3 cellular contexts compared by ENCODE assay signal in the genomic region with DNA sequence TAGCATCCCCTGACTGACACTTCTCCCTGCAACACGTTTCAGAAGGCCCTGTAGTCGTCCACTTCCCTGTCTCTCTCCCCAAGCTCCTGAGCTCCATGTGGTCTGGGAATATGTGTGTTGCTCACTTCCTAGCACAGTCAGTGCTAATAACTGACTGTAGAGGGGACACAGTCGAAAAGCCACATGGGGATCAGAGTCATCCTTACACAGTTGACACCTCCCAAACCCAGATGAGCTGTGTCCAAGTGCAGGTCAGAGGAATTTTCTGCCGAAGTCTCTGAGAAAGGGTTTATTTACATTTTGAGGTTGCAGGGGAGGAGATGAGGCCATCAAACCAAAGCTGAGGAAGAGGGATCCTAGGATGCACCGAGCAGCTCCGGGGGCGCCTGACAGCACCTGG.
TF ChIP-seq lines count a peak whose summit lies in the region.

No MANE protein-coding gene starts in this region.

TF ChIP-seq in GM23338, 12 proteins besides CTCF, POLR2A, EP300 and RAD21 (continues in another document):
- TF ChIP-seq ZNF114 (CRISPR knock-in tag; IDR thresholded peaks at IDR 0.05) (no peak), EZH2 (IDR thresholded peaks at IDR 0.05; ENCODE audit: low read depth, unreplicated experiment) (no peak)
- TF ChIP-seq, protein P1, sequence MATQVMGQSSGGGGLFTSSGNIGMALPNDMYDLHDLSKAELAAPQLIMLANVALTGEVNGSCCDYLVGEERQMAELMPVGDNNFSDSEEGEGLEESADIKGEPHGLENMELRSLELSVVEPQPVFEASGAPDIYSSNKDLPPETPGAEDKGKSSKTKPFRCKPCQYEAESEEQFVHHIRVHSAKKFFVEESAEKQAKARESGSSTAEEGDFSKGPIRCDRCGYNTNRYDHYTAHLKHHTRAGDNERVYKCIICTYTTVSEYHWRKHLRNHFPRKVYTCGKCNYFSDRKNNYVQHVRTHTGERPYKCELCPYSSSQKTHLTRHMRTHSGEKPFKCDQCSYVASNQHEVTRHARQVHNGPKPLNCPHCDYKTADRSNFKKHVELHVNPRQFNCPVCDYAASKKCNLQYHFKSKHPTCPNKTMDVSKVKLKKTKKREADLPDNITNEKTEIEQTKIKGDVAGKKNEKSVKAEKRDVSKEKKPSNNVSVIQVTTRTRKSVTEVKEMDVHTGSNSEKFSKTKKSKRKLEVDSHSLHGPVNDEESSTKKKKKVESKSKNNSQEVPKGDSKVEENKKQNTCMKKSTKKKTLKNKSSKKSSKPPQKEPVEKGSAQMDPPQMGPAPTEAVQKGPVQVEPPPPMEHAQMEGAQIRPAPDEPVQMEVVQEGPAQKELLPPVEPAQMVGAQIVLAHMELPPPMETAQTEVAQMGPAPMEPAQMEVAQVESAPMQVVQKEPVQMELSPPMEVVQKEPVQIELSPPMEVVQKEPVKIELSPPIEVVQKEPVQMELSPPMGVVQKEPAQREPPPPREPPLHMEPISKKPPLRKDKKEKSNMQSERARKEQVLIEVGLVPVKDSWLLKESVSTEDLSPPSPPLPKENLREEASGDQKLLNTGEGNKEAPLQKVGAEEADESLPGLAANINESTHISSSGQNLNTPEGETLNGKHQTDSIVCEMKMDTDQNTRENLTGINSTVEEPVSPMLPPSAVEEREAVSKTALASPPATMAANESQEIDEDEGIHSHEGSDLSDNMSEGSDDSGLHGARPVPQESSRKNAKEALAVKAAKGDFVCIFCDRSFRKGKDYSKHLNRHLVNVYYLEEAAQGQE (IDR thresholded peaks at IDR 0.05; ENCODE audit: unreplicated experiment): no peak

TF ChIP-seq in K562, 482 proteins besides CTCF, POLR2A, EP300 and RAD21:
- TF ChIP-seq SMARCA4 (IDR thresholded peaks at IDR 0.05) (no peak), ZNF133 (CRISPR knock-in tag; IDR thresholded peaks at IDR 0.05) (no peak), SETDB1 (IDR thresholded peaks at IDR 0.05; ENCODE audit: low read length) (no peak), ARID2 (IDR thresholded peaks at IDR 0.05) (no peak), BHLHE40 (IDR thresholded peaks at IDR 0.05; ENCODE audit: low read length) (no peak), NUFIP1 (IDR thresholded peaks at IDR 0.05; ENCODE audit: partially characterized antibody) (no peak), CBFA2T3 (IDR thresholded peaks at IDR 0.05) (no peak)
- TF ChIP-seq, protein P2, sequence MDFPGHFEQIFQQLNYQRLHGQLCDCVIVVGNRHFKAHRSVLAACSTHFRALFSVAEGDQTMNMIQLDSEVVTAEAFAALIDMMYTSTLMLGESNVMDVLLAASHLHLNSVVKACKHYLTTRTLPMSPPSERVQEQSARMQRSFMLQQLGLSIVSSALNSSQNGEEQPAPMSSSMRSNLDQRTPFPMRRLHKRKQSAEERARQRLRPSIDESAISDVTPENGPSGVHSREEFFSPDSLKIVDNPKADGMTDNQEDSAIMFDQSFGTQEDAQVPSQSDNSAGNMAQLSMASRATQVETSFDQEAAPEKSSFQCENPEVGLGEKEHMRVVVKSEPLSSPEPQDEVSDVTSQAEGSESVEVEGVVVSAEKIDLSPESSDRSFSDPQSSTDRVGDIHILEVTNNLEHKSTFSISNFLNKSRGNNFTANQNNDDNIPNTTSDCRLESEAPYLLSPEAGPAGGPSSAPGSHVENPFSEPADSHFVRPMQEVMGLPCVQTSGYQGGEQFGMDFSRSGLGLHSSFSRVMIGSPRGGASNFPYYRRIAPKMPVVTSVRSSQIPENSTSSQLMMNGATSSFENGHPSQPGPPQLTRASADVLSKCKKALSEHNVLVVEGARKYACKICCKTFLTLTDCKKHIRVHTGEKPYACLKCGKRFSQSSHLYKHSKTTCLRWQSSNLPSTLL (IDR thresholded peaks at IDR 0.05): no peak
- TF ChIP-seq, protein P3, sequence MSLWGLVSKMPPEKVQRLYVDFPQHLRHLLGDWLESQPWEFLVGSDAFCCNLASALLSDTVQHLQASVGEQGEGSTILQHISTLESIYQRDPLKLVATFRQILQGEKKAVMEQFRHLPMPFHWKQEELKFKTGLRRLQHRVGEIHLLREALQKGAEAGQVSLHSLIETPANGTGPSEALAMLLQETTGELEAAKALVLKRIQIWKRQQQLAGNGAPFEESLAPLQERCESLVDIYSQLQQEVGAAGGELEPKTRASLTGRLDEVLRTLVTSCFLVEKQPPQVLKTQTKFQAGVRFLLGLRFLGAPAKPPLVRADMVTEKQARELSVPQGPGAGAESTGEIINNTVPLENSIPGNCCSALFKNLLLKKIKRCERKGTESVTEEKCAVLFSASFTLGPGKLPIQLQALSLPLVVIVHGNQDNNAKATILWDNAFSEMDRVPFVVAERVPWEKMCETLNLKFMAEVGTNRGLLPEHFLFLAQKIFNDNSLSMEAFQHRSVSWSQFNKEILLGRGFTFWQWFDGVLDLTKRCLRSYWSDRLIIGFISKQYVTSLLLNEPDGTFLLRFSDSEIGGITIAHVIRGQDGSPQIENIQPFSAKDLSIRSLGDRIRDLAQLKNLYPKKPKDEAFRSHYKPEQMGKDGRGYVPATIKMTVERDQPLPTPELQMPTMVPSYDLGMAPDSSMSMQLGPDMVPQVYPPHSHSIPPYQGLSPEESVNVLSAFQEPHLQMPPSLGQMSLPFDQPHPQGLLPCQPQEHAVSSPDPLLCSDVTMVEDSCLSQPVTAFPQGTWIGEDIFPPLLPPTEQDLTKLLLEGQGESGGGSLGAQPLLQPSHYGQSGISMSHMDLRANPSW (CRISPR knock-in tag; IDR thresholded peaks at IDR 0.05): no peak
- TF ChIP-seq, protein P4, sequence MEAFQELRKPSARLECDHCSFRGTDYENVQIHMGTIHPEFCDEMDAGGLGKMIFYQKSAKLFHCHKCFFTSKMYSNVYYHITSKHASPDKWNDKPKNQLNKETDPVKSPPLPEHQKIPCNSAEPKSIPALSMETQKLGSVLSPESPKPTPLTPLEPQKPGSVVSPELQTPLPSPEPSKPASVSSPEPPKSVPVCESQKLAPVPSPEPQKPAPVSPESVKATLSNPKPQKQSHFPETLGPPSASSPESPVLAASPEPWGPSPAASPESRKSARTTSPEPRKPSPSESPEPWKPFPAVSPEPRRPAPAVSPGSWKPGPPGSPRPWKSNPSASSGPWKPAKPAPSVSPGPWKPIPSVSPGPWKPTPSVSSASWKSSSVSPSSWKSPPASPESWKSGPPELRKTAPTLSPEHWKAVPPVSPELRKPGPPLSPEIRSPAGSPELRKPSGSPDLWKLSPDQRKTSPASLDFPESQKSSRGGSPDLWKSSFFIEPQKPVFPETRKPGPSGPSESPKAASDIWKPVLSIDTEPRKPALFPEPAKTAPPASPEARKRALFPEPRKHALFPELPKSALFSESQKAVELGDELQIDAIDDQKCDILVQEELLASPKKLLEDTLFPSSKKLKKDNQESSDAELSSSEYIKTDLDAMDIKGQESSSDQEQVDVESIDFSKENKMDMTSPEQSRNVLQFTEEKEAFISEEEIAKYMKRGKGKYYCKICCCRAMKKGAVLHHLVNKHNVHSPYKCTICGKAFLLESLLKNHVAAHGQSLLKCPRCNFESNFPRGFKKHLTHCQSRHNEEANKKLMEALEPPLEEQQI (IDR thresholded peaks at IDR 0.05): no peak
TF ChIP-seq in K562: peak in this region for 0.

TF ChIP-seq in SK-N-SH treated with all-trans-retinoic acid at 6 μM for 48 hours, 23 proteins besides CTCF, POLR2A, EP300 and RAD21:
- TF ChIP-seq TCF4 (CRISPR knock-in tag; IDR thresholded peaks at IDR 0.05; ENCODE audit: borderline replicate concordance): no peak
- no peak for TF ChIP-seq PPARA (CRISPR knock-in tag; IDR thresholded peaks at IDR 0.05; ENCODE audit: borderline replicate concordance)
- TF ChIP-seq OSR1 (CRISPR knock-in tag; IDR thresholded peaks at IDR 0.05): no peak
- no peak for TF ChIP-seq ZNF565 (CRISPR knock-in tag; conservative IDR thresholded peaks at IDR 0.05; ENCODE audit: low read depth)
- no peak for TF ChIP-seq ISL1 (CRISPR knock-in tag; IDR thresholded peaks at IDR 0.05)
- no peak for TF ChIP-seq ZC3H10 (CRISPR knock-in tag; IDR thresholded peaks at IDR 0.05)
- TF ChIP-seq, protein P5, sequence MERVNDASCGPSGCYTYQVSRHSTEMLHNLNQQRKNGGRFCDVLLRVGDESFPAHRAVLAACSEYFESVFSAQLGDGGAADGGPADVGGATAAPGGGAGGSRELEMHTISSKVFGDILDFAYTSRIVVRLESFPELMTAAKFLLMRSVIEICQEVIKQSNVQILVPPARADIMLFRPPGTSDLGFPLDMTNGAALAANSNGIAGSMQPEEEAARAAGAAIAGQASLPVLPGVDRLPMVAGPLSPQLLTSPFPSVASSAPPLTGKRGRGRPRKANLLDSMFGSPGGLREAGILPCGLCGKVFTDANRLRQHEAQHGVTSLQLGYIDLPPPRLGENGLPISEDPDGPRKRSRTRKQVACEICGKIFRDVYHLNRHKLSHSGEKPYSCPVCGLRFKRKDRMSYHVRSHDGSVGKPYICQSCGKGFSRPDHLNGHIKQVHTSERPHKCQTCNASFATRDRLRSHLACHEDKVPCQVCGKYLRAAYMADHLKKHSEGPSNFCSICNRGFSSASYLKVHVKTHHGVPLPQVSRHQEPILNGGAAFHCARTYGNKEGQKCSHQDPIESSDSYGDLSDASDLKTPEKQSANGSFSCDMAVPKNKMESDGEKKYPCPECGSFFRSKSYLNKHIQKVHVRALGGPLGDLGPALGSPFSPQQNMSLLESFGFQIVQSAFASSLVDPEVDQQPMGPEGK (CRISPR knock-in tag; IDR thresholded peaks at IDR 0.05; ENCODE audit: borderline replicate concordance): no peak
- no peak for TF ChIP-seq SNAI2 (CRISPR knock-in tag; IDR thresholded peaks at IDR 0.05)
- TF ChIP-seq, protein P6, sequence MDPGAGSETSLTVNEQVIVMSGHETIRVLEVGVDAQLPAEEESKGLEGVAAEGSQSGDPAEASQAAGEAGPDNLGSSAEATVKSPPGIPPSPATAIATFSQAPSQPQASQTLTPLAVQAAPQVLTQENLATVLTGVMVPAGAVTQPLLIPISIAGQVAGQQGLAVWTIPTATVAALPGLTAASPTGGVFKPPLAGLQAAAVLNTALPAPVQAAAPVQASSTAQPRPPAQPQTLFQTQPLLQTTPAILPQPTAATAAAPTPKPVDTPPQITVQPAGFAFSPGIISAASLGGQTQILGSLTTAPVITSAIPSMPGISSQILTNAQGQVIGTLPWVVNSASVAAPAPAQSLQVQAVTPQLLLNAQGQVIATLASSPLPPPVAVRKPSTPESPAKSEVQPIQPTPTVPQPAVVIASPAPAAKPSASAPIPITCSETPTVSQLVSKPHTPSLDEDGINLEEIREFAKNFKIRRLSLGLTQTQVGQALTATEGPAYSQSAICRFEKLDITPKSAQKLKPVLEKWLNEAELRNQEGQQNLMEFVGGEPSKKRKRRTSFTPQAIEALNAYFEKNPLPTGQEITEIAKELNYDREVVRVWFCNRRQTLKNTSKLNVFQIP (CRISPR knock-in tag; IDR thresholded peaks at IDR 0.05; ENCODE audit: borderline replicate concordance, low read depth): no peak
- TF ChIP-seq, protein P7, sequence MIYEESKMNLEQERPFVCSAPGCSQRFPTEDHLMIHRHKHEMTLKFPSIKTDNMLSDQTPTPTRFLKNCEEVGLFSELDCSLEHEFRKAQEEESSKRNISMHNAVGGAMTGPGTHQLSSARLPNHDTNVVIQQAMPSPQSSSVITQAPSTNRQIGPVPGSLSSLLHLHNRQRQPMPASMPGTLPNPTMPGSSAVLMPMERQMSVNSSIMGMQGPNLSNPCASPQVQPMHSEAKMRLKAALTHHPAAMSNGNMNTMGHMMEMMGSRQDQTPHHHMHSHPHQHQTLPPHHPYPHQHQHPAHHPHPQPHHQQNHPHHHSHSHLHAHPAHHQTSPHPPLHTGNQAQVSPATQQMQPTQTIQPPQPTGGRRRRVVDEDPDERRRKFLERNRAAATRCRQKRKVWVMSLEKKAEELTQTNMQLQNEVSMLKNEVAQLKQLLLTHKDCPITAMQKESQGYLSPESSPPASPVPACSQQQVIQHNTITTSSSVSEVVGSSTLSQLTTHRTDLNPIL (CRISPR knock-in tag; IDR thresholded peaks at IDR 0.05; ENCODE audit: low read depth): no peak
- no peak for TF ChIP-seq ZNF70 (CRISPR knock-in tag; IDR thresholded peaks at IDR 0.05)
- TF ChIP-seq, protein P8, sequence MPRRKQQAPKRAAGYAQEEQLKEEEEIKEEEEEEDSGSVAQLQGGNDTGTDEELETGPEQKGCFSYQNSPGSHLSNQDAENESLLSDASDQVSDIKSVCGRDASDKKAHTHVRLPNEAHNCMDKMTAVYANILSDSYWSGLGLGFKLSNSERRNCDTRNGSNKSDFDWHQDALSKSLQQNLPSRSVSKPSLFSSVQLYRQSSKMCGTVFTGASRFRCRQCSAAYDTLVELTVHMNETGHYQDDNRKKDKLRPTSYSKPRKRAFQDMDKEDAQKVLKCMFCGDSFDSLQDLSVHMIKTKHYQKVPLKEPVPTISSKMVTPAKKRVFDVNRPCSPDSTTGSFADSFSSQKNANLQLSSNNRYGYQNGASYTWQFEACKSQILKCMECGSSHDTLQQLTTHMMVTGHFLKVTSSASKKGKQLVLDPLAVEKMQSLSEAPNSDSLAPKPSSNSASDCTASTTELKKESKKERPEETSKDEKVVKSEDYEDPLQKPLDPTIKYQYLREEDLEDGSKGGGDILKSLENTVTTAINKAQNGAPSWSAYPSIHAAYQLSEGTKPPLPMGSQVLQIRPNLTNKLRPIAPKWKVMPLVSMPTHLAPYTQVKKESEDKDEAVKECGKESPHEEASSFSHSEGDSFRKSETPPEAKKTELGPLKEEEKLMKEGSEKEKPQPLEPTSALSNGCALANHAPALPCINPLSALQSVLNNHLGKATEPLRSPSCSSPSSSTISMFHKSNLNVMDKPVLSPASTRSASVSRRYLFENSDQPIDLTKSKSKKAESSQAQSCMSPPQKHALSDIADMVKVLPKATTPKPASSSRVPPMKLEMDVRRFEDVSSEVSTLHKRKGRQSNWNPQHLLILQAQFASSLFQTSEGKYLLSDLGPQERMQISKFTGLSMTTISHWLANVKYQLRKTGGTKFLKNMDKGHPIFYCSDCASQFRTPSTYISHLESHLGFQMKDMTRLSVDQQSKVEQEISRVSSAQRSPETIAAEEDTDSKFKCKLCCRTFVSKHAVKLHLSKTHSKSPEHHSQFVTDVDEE (CRISPR knock-in tag; IDR thresholded peaks at IDR 0.05): no peak
- TF ChIP-seq CSDC2 (CRISPR knock-in tag; IDR thresholded peaks at IDR 0.05): no peak
- TF ChIP-seq ARNTL (CRISPR knock-in tag; IDR thresholded peaks at IDR 0.05; ENCODE audit: borderline replicate concordance, low read depth): no peak
- TF ChIP-seq ZNF8 (CRISPR knock-in tag; IDR thresholded peaks at IDR 0.05): no peak
- no peak for TF ChIP-seq BACH2 (CRISPR knock-in tag; IDR thresholded peaks at IDR 0.05; ENCODE audit: borderline replicate concordance)
